Comparison of ENCODE assay signal across 1 cellular context in the genomic region with DNA sequence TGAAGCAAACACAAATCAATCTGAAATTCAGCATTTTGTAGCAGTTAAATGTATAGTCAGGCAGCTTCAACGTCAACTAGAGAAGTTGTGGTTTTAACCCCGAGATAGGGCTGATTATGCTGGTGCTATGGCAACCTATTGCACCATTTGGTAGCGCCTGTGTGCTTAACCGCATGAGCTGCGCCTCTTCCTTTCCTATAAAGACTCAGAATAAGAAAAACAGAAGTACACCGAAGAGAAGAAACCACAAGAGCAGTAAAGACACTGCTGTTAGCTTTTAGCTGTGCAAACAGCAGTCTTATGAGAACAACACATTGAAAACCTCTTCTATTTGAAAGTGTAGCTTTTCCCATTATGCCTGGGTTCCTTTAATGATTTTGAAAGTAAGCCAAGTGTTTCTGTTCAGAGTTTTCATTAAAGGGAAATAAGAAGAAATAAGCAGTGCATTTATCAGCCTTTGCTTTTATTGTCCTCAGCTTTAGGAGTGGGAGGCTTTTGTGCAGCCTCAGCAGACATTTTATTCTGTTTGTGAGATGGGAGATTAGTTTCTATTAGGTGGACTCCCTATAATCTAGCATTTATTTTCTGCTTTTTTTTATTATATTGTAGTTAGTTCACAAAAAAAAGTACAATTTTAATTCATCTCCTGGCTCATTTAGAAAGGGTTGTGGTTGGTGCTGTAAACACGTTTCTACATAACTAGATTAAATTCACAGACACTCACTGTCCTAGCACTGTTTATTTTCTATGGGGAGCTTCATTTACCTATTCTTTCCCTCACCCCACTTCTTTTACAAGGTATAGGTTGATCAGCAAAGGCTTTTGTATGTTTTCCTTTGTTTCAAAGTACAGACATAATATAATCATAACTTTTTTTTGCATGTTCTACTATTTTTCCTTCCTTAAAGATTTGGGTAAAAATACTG.
A peak's percentile ranks its signal among the peaks of the same experiment; 100 is the strongest.
TF ChIP-seq lines count a peak whose summit lies in the region.

No MANE protein-coding gene starts in this region.

TF ChIP-seq in K562, 482 proteins besides CTCF, POLR2A, EP300 and RAD21 (continued from another document and continues in another):
- no peak for TF ChIP-seq RERE (CRISPR knock-in tag; IDR thresholded peaks at IDR 0.05; ENCODE audit: borderline replicate concordance)
- peak; percentile 41 for TF ChIP-seq SMAD1 (IDR thresholded peaks at IDR 0.05; ENCODE audit: low read depth, low read length, partially characterized antibody)
- no peak for TF ChIP-seq TRIM28 (IDR thresholded peaks at IDR 0.05)
- TF ChIP-seq JUN (IDR thresholded peaks at IDR 0.05; ENCODE audit: borderline replicate concordance, low read depth, low read length): no peak
- TF ChIP-seq JUN (CRISPR knock-in tag; IDR thresholded peaks at IDR 0.05; ENCODE audit: borderline replicate concordance): no peak
- no peak for TF ChIP-seq GABPB2 (CRISPR knock-in tag; conservative IDR thresholded peaks at IDR 0.05)
- no peak for TF ChIP-seq RB1 (IDR thresholded peaks at IDR 0.05; ENCODE audit: low read depth)
- TF ChIP-seq JUNB (CRISPR knock-in tag; conservative IDR thresholded peaks at IDR 0.05): no peak
- no peak for TF ChIP-seq PHF8 (IDR thresholded peaks at IDR 0.05; ENCODE audit: borderline replicate concordance, low read length)
- peak in 1 of 3 experiments; percentile 33; a peak in 1 of 6 replicates for TF ChIP-seq ZBTB11 (CRISPR knock-in tag; IDR thresholded peaks at IDR 0.05)
- TF ChIP-seq NFE2 (IDR thresholded peaks at IDR 0.05; ENCODE audit: low read depth): peak; percentile 8; the same call in 1 of the 2 replicates
- no peak for TF ChIP-seq HDAC3 (IDR thresholded peaks at IDR 0.05; ENCODE audit: borderline replicate concordance, partially characterized antibody)
- no peak for TF ChIP-seq RBM34 (IDR thresholded peaks at IDR 0.05; ENCODE audit: borderline replicate concordance, insufficient read depth, low read length)
- peak; percentile 68; the same call in 1 of the 2 replicates for TF ChIP-seq ZNF75A (CRISPR knock-in tag; IDR thresholded peaks at IDR 0.05)
- no peak for TF ChIP-seq RBM39 (optimal IDR thresholded peaks at IDR 0.05; ENCODE audit: low read depth, low read length)
- peak in 1 of 2 experiments; percentile 49; a peak in 1 of 4 replicates for TF ChIP-seq ZNF639 (CRISPR knock-in tag; conservative IDR thresholded peaks at IDR 0.05 in 1 of 2, IDR thresholded peaks at IDR 0.05 in 1 of 2)
- TF ChIP-seq ZNF224 (CRISPR knock-in tag; IDR thresholded peaks at IDR 0.05): no peak
- no peak for TF ChIP-seq PHF20 (IDR thresholded peaks at IDR 0.05; ENCODE audit: partially characterized antibody)
- TF ChIP-seq THRAP3 (IDR thresholded peaks at IDR 0.05; ENCODE audit: borderline replicate concordance): no peak
- TF ChIP-seq ZNF174 (CRISPR knock-in tag; IDR thresholded peaks at IDR 0.05): no peak
- no peak for TF ChIP-seq XRCC4 (IDR thresholded peaks at IDR 0.05; ENCODE audit: extremely low read depth, insufficient read depth, insufficient read length)
- no peak for TF ChIP-seq PRMT5 (CRISPR knock-in tag; IDR thresholded peaks at IDR 0.05)
- TF ChIP-seq, protein P1, sequence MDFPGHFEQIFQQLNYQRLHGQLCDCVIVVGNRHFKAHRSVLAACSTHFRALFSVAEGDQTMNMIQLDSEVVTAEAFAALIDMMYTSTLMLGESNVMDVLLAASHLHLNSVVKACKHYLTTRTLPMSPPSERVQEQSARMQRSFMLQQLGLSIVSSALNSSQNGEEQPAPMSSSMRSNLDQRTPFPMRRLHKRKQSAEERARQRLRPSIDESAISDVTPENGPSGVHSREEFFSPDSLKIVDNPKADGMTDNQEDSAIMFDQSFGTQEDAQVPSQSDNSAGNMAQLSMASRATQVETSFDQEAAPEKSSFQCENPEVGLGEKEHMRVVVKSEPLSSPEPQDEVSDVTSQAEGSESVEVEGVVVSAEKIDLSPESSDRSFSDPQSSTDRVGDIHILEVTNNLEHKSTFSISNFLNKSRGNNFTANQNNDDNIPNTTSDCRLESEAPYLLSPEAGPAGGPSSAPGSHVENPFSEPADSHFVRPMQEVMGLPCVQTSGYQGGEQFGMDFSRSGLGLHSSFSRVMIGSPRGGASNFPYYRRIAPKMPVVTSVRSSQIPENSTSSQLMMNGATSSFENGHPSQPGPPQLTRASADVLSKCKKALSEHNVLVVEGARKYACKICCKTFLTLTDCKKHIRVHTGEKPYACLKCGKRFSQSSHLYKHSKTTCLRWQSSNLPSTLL (IDR thresholded peaks at IDR 0.05): no peak
- no peak for TF ChIP-seq PTTG1 (tag; IDR thresholded peaks at IDR 0.05; ENCODE audit: low read depth)
- peak; percentile 82; the same call in 1 of the 2 replicates for TF ChIP-seq ZNF766 (CRISPR knock-in tag; conservative IDR thresholded peaks at IDR 0.05)
- no peak for TF ChIP-seq HDGF (IDR thresholded peaks at IDR 0.05)
- TF ChIP-seq FOXJ3 (CRISPR knock-in tag; IDR thresholded peaks at IDR 0.05): peak; percentile 60; the same call in 1 of the 2 replicates
- TF ChIP-seq ZBTB26 (CRISPR knock-in tag; IDR thresholded peaks at IDR 0.05): no peak
- TF ChIP-seq, protein P2, sequence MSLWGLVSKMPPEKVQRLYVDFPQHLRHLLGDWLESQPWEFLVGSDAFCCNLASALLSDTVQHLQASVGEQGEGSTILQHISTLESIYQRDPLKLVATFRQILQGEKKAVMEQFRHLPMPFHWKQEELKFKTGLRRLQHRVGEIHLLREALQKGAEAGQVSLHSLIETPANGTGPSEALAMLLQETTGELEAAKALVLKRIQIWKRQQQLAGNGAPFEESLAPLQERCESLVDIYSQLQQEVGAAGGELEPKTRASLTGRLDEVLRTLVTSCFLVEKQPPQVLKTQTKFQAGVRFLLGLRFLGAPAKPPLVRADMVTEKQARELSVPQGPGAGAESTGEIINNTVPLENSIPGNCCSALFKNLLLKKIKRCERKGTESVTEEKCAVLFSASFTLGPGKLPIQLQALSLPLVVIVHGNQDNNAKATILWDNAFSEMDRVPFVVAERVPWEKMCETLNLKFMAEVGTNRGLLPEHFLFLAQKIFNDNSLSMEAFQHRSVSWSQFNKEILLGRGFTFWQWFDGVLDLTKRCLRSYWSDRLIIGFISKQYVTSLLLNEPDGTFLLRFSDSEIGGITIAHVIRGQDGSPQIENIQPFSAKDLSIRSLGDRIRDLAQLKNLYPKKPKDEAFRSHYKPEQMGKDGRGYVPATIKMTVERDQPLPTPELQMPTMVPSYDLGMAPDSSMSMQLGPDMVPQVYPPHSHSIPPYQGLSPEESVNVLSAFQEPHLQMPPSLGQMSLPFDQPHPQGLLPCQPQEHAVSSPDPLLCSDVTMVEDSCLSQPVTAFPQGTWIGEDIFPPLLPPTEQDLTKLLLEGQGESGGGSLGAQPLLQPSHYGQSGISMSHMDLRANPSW (CRISPR knock-in tag; IDR thresholded peaks at IDR 0.05): no peak
- no peak for TF ChIP-seq PPARD (CRISPR knock-in tag; IDR thresholded peaks at IDR 0.05)
- TF ChIP-seq, protein P3, sequence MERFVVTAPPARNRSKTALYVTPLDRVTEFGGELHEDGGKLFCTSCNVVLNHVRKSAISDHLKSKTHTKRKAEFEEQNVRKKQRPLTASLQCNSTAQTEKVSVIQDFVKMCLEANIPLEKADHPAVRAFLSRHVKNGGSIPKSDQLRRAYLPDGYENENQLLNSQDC (CRISPR knock-in tag; IDR thresholded peaks at IDR 0.05): no peak
- TF ChIP-seq TARDBP (IDR thresholded peaks at IDR 0.05): no peak
- TF ChIP-seq CBX8 (IDR thresholded peaks at IDR 0.05; ENCODE audit: borderline replicate concordance, extremely low read depth, low read depth, low read length, poor library complexity, severe bottlenecking): no peak
- TF ChIP-seq, protein P4, sequence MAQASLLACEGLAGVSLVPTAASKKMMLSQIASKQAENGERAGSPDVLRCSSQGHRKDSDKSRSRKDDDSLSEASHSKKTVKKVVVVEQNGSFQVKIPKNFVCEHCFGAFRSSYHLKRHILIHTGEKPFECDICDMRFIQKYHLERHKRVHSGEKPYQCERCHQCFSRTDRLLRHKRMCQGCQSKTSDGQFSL (CRISPR knock-in tag; IDR thresholded peaks at IDR 0.05): no peak
- TF ChIP-seq, protein P4 (tag; IDR thresholded peaks at IDR 0.05): no peak
- no peak for TF ChIP-seq HNRNPLL (IDR thresholded peaks at IDR 0.05; ENCODE audit: low read depth, low read length, poor library complexity, severe bottlenecking)
- TF ChIP-seq MBD1 (CRISPR knock-in tag; IDR thresholded peaks at IDR 0.05): no peak
